1 cellular context compared by ENCODE assay signal in genomic region chr17:66403846-66404597, GRCh38.
TF ChIP-seq lines count a peak whose summit lies in the region.

No MANE protein-coding gene starts in this region.

TF ChIP-seq in IMR-90, 13 proteins besides CTCF, POLR2A, EP300 and RAD21 (continued from another document):
- TF ChIP-seq, protein P1, sequence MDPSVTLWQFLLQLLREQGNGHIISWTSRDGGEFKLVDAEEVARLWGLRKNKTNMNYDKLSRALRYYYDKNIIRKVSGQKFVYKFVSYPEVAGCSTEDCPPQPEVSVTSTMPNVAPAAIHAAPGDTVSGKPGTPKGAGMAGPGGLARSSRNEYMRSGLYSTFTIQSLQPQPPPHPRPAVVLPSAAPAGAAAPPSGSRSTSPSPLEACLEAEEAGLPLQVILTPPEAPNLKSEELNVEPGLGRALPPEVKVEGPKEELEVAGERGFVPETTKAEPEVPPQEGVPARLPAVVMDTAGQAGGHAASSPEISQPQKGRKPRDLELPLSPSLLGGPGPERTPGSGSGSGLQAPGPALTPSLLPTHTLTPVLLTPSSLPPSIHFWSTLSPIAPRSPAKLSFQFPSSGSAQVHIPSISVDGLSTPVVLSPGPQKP (IDR thresholded peaks at IDR 0.05; ENCODE audit: borderline replicate concordance, low read depth, low read length): no peak
- no peak for TF ChIP-seq USF2 (IDR thresholded peaks at IDR 0.05; ENCODE audit: low read depth, low read length)
- TF ChIP-seq MAZ (IDR thresholded peaks at IDR 0.05; ENCODE audit: borderline replicate concordance, low read depth, low read length): no peak
- TF ChIP-seq NFE2L2 (IDR thresholded peaks at IDR 0.05; ENCODE audit: low read depth, low read length): no peak
- no peak for TF ChIP-seq RFX5 (IDR thresholded peaks at IDR 0.05; ENCODE audit: low read depth, low read length)
- TF ChIP-seq SMC3 (IDR thresholded peaks at IDR 0.05; ENCODE audit: low read depth, low read length): no peak
- TF ChIP-seq FOS (IDR thresholded peaks at IDR 0.05; ENCODE audit: low read depth, low read length): no peak
- no peak for TF ChIP-seq MXI1 (IDR thresholded peaks at IDR 0.05; ENCODE audit: borderline replicate concordance, low read depth, low read length)
- TF ChIP-seq RCOR1 (IDR thresholded peaks at IDR 0.05; ENCODE audit: insufficient replicate concordance, low read length): no peak
- no peak for TF ChIP-seq MAFK (IDR thresholded peaks at IDR 0.05; ENCODE audit: low read depth, low read length)
